ENCODE assay signal across 8 cellular contexts in the genomic region with DNA sequence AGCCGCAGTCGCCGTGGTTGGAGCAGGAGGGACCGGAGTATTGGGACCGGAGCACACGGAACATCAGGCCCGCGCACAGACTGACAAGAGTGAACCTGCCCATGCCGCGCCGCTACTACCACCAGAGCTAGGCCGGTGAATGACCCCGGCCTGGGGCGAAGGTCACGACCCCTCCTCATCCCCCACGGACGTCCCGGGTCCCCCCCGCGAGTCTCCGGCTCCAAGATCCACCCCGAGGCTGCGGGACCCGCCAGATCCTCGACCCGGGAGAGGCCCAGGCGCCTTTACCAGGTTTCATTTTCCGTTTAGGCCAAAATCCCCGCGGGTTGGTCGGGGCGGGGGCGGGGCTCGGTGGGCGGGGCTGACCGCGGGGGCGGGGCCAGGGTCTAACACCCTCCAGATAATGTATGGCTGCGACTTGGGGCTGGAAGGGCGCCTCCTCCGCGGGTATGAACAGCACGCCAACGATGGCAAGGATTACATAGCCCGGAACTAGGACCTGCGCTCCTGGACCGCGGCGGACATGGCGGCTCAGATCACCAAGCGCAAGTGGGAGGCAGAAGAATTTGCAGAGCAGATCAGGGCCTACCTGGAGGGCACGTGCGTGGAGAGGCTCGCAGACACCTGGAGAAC. TPM values are rescaled to one million over a fixed set of nuclear protein-coding genes. Genes with fewer than 3 reads are reported as not detected.
A peak's percentile ranks its signal among the peaks of the same experiment; 100 is the strongest.
DNase-seq lines count a peak whose midpoint lies in the region; ATAC-seq and TF ChIP-seq lines count a peak whose summit lies in the region.

No MANE protein-coding gene starts in this region.

- in situ Hi-C loops in transverse colon (cut with MboI; ENCODE audit: low pct_ligation_motif_present in 1 of 4, low pct_unique_long_range_greater_than_20kb in 1 of 4, low sequenced_read_pairs in 3 of 4) = no loop called here

- WGBS in transverse colon (ENCODE audit: low coverage in 1 of 2), 2 donors = 10% methylated on average over 49 of the region's 54 CpGs; no CpG with 5 or more reads in 1 of the 2 donors

- ATAC-seq in HG02759 (IDR thresholded peaks at IDR 0.05; ENCODE audit: unreplicated experiment) (peak; percentile 67), PC-3 (no peak)

- TF ChIP-seq CTCF in DOHH2 (IDR thresholded peaks at IDR 0.05; ENCODE audit: low read depth, low read length, poor library complexity, severe bottlenecking) (no peak), OCI-LY1 (IDR thresholded peaks at IDR 0.05; ENCODE audit: low read length) (no peak), fibroblast of villous mesenchyme (IDR thresholded peaks at IDR 0.05; ENCODE audit: insufficient read depth, low read depth, low read length) (no peak), transverse colon (IDR thresholded peaks at IDR 0.05) (no peak), PC-3 (conservative IDR thresholded peaks at IDR 0.05; ENCODE audit: low read depth, low read length) (no peak)

- H2AFZ ChIP-seq in OCI-LY1 (ENCODE audit: low read length) (no peak overlapping the region), PC-3 (ENCODE audit: low read length) (no peak overlapping the region)

- H3K27me3 ChIP-seq in DOHH2 (ENCODE audit: control insufficient read depth, low read length) (no peaks in the 10 kb centered on the region; the same call in 1 of the 2 replicates), OCI-LY1 (ENCODE audit: insufficient read depth, low read length) (no peaks in the 10 kb centered on the region), transverse colon (no peaks in the 10 kb centered on the region), PC-3 (ENCODE audit: low read length) (no peaks in the 10 kb centered on the region)

- H3K4me2 ChIP-seq in DOHH2 (ENCODE audit: low read length) (peak overlapping the region; percentile 35), OCI-LY1 (ENCODE audit: low read length) (peak overlapping the region; percentile 83), PC-3 (ENCODE audit: low read length) (no peak overlapping the region)

- DNase-seq in activated T-helper 9 cell treated with anti-CD3 and anti-CD28 coated beads, Interleukin-2, amount 50 U/mL, for 16 hours (ENCODE audit: low read depth) = peak; percentile 62
- DNase-seq in fibroblast of villous mesenchyme (ENCODE audit: low read depth) (peak; percentile 80), posterior cingulate gyrus (peak in 7 of 10 donors; percentile 17 to 83 (median 36)), transverse colon (peak; percentile 84), PC-3 (no peak)

- no TSS peak for BruUV-seq in PC-3 (replicated peaks; lab: Mats Ljungman, UMichigan)

- no peak for TF ChIP-seq EP300 in transverse colon (IDR thresholded peaks at IDR 0.05; ENCODE audit: low read depth)

- H4K20me1 ChIP-seq in DOHH2 (ENCODE audit: control insufficient read depth, insufficient read depth, low read depth, low read length) = no peaks in the 10 kb centered on the region
- H4K20me1 ChIP-seq in OCI-LY1 (ENCODE audit: insufficient read depth, low read length) = no peaks in the 10 kb centered on the region
- H4K20me1 ChIP-seq in PC-3 (ENCODE audit: low read length) = no peaks in the 10 kb centered on the region

- H3K79me2 ChIP-seq in DOHH2 (ENCODE audit: control insufficient read depth, low read length) (no peaks in the 10 kb centered on the region), OCI-LY1 (ENCODE audit: insufficient read depth, low read length) (no peaks in the 10 kb centered on the region), PC-3 (ENCODE audit: low read length) (no peaks in the 10 kb centered on the region)

- no peak overlapping the region for H3K27ac ChIP-seq in DOHH2 (ENCODE audit: low read depth, low read length)
- H3K27ac ChIP-seq in OCI-LY1 (ENCODE audit: low read depth, low read length, poor library complexity, severe bottlenecking) = peak overlapping the region; percentile 54
- H3K27ac ChIP-seq in transverse colon = peak overlapping the region in 3 of 4 donors; percentile 82 to 98 (median 90)
- no peak overlapping the region for H3K27ac ChIP-seq in PC-3 (ENCODE audit: low read length)

- POLR2A ChIA-PET in PC-3 (lab: Charles Lee; ENCODE audit: unreplicated experiment) = no interaction called here

- H3K4me3 ChIP-seq in DOHH2 (ENCODE audit: low read length) (peak overlapping the region; percentile 30; the same call in 1 of the 2 replicates), OCI-LY1 (ENCODE audit: low read depth, low read length, poor library complexity, severe bottlenecking) (peak overlapping the region; percentile 93), fibroblast of villous mesenchyme (ENCODE audit: low read depth, low read length) (peak overlapping the region; percentile 74), transverse colon (peak overlapping the region in 3 of 4 donors; percentile 59 to 71 (median 66)), PC-3 (ENCODE audit: low read length) (no peak overlapping the region)

- H3F3A ChIP-seq in DOHH2 (ENCODE audit: control insufficient read depth, insufficient read depth) (no peaks in the 10 kb centered on the region), OCI-LY1 (ENCODE audit: insufficient read depth, low read length) (no peaks in the 10 kb centered on the region), PC-3 (ENCODE audit: low read length, unreplicated experiment) (no peaks in the 10 kb centered on the region)

- H3K36me3 ChIP-seq in DOHH2 (ENCODE audit: control insufficient read depth, low read length) (no peaks in the 10 kb centered on the region), OCI-LY1 (ENCODE audit: insufficient read depth, low read length) (no peaks in the 10 kb centered on the region), transverse colon (no peaks in the 10 kb centered on the region), PC-3 (ENCODE audit: low read depth, low read length) (no peaks in the 10 kb centered on the region)

- H3K9me2 ChIP-seq in DOHH2 (replicated peaks; ENCODE audit: control insufficient read depth, low read length) = no peaks in the 10 kb centered on the region
- no peaks in the 10 kb centered on the region for H3K9me2 ChIP-seq in OCI-LY1 (ENCODE audit: low read depth, low read length)
- no peaks in the 10 kb centered on the region for H3K9me2 ChIP-seq in PC-3 (replicated peaks; ENCODE audit: low read length)

- TF ChIP-seq POLR2A in transverse colon (IDR thresholded peaks at IDR 0.05) = peak; percentile 56

- H3K9ac ChIP-seq in OCI-LY1 (ENCODE audit: low read length) = peak overlapping the region; percentile 91
- H3K9ac ChIP-seq in PC-3 (ENCODE audit: low read length) = no peak overlapping the region

- H3K4me1 ChIP-seq in DOHH2 (ENCODE audit: control insufficient read depth, low read length) (no peaks in the 10 kb centered on the region), OCI-LY1 (ENCODE audit: insufficient read depth, low read length, severe bottlenecking) (peaks cover 31% of the 10 kb centered on the region), transverse colon (peaks cover 0 to 7% (median 0%) of the 10 kb centered on the region in 4 donors), PC-3 (ENCODE audit: insufficient read depth, low read length) (no peaks in the 10 kb centered on the region)

- H3K9me3 ChIP-seq in DOHH2 (ENCODE audit: control insufficient read depth, insufficient read depth, low read length) (no peaks in the 10 kb centered on the region), OCI-LY1 (ENCODE audit: low read length) (no peaks in the 10 kb centered on the region), transverse colon (no peaks in the 10 kb centered on the region), PC-3 (ENCODE audit: low read length) (no peaks in the 10 kb centered on the region)

- intact Hi-C loops in posterior cingulate gyrus (cut with DNase I) = loop anchor here (5.0 kb wide), 1 partner anchor 40 kb away; no protein-coding TSS in a partner anchor
- intact Hi-C loops in transverse colon (cut with DNase I; ENCODE audit: low total_unique reads) = no loop called here
- intact Hi-C loops in PC-3 (cut with micrococcal nuclease) = no loop called here

- CTCF ChIA-PET in PC-3 (lab: Charles Lee) = no interaction called here

RNA-seq across cellular contexts. Expression of a gene that starts 15.4 kb away (rescaled TPM):
- 325 and 421 TPM in 2 replicates for total RNA-seq in fibroblast of villous mesenchyme
- total RNA-seq in transverse colon = 1,000 to 10,000 TPM in 3 of 4 donors, 100 to 1,000 TPM in 1; 733 to 1,932 (median 1,470) TPM
- total RNA-seq in PC-3 (2014; rRNA removed) = 426 and 435 TPM in 2 replicates

Comparison
In these comparisons a context has a peak if more than half of its experiments do, and no peak if none do; other contexts are left out.
1. H3K27ac ChIP-seq: peak in OCI-LY1 (single experiment) and transverse colon (3 of 4); none in DOHH2 (single experiment) and PC-3 (single experiment).